14 cellular contexts compared by ENCODE assay signal in the genomic region with DNA sequence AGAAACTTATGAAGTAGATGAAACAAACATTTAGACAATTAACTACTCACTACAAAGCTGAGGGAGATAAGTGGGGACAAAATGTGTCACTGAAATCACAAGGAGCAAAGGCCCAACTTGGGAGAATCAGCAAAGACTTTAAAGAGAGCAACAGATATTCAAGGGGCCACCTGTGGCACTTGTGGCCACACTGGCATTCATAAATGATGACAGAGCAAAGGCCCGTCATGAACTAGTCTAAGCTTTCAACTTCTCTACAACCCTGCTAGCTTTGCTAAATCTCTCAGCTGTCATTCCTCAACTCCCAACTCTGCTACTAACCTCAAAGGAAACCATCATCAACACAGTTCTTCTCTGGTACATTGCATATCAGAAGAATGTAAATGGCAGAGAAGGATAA.
A peak's percentile ranks its signal among the peaks of the same experiment; 100 is the strongest.
DNase-seq lines count a peak whose midpoint lies in the region; ATAC-seq and TF ChIP-seq lines count a peak whose summit lies in the region.
"Had no signal": no experiment of that assay in that cellular context is flagged by ENCODE, and none has a peak within 500 bp of the region (broad histone marks: within the 10 kb centered on the region; RNA-seq: fewer than 3 reads in every experiment).

No MANE protein-coding gene starts in this region.

- TF ChIP-seq CTCF in KMS-11 (conservative IDR thresholded peaks at IDR 0.05; ENCODE audit: low read depth, low read length) (no peak), psoas muscle (IDR thresholded peaks at IDR 0.05) (no peak)

- no peaks in the 10 kb centered on the region for H3K9me3 ChIP-seq in psoas muscle
- H3K9me3 ChIP-seq: HAP-1 had no signal

- H3K4me3 ChIP-seq in KMS-11 (IDR thresholded peaks at IDR 0.05; ENCODE audit: insufficient read depth, low read depth, low read length), result no peak overlapping the region
- no peak overlapping the region for H3K4me3 ChIP-seq in psoas muscle
- H3K4me3 ChIP-seq: HAP-1 had no signal

- H4K20me1 ChIP-seq in KMS-11 (ENCODE audit: insufficient read depth), result no peaks in the 10 kb centered on the region

- H3K36me3 ChIP-seq in KMS-11 (ENCODE audit: insufficient read depth) (no peaks in the 10 kb centered on the region), psoas muscle (ENCODE audit: insufficient read depth in 1 of 2, low read depth in 1 of 2) (no peaks in the 10 kb centered on the region)
- H3K36me3 ChIP-seq: HAP-1 had no signal

- peaks cover 5% of the 10 kb centered on the region; the same call in 1 of the 2 replicates for H3K79me2 ChIP-seq in KMS-11 (ENCODE audit: insufficient read depth, low read depth)

- no peaks in the 10 kb centered on the region for H3K27me3 ChIP-seq in KMS-11 (ENCODE audit: insufficient read depth, low read depth)
- no peaks in the 10 kb centered on the region for H3K27me3 ChIP-seq in psoas muscle (ENCODE audit: insufficient read depth in 3 of 3, low read length in 2 of 3)

- H2AFZ ChIP-seq in KMS-11 (ENCODE audit: low read depth), result no peak overlapping the region

- DNase-seq in MV-4-11 (lab: John Stamatoyannopoulos, UW), result peak; percentile 27
- DNase-seq in left lobe of liver (ENCODE audit: low spot score), result peak; percentile 11
- no peak for DNase-seq in psoas muscle
- DNase-seq in NOMO-1 treated with DMSO at 0.1 percent for 48 hours (lab: John Stamatoyannopoulos, UW; ENCODE audit: unreplicated experiment), result no peak
- DNase-seq in ecto neural progenitor cell (ENCODE audit: low spot score), result no peak
- DNase-seq: C1 segment of cervical spinal cord; Calu3; CD4-positive, alpha-beta T cell; DMS 273 treated with DMSO at 0.1 percent for 48 hours; GOT3; HFFc6 had no signal

- ATAC-seq in left lobe of liver (no peak), psoas muscle (peak in 3 of 4 donors; percentile 48 to 76 (median 62)), HG03520 (IDR thresholded peaks at IDR 0.05; ENCODE audit: unreplicated experiment) (no peak)

- H3K4me1 ChIP-seq in KMS-11 (ENCODE audit: low read depth, poor library complexity, severe bottlenecking), result peaks cover 82% of the 10 kb centered on the region
- H3K4me1 ChIP-seq in psoas muscle, result peaks cover 42% of the 10 kb centered on the region
- H3K4me1 ChIP-seq: HAP-1 had no signal

- intact Hi-C loops in psoas muscle (cut with DNase I), result no loop called here

- H3K27ac ChIP-seq in KMS-11, result peak overlapping the region; percentile 88
- peak overlapping the region; percentile 53 for H3K27ac ChIP-seq in psoas muscle

- peak overlapping the region; percentile 20; the same call in 1 of the 2 replicates for H3K9ac ChIP-seq in KMS-11

- peak overlapping the region; percentile 66 for H3K4me2 ChIP-seq in KMS-11

- 44 to 58% (median 46%) methylated on average over 1 of the region's 1 CpG for WGBS in psoas muscle, 3 donors

Comparison
In these comparisons a context has a peak if more than half of its experiments do, and no peak if none do; other contexts are left out.
1. DNase-seq: peak in MV-4-11 (single experiment) and left lobe of liver (single experiment); none in psoas muscle (0 of 2), NOMO-1 treated with DMSO at 0.1 percent for 48 hours (single experiment) and ecto neural progenitor cell (single experiment).
2. ATAC-seq: peak in psoas muscle (3 of 4); none in left lobe of liver (single experiment) and HG03520 (single experiment).